ENCODE assay signal across 8 cellular contexts in the genomic region with DNA sequence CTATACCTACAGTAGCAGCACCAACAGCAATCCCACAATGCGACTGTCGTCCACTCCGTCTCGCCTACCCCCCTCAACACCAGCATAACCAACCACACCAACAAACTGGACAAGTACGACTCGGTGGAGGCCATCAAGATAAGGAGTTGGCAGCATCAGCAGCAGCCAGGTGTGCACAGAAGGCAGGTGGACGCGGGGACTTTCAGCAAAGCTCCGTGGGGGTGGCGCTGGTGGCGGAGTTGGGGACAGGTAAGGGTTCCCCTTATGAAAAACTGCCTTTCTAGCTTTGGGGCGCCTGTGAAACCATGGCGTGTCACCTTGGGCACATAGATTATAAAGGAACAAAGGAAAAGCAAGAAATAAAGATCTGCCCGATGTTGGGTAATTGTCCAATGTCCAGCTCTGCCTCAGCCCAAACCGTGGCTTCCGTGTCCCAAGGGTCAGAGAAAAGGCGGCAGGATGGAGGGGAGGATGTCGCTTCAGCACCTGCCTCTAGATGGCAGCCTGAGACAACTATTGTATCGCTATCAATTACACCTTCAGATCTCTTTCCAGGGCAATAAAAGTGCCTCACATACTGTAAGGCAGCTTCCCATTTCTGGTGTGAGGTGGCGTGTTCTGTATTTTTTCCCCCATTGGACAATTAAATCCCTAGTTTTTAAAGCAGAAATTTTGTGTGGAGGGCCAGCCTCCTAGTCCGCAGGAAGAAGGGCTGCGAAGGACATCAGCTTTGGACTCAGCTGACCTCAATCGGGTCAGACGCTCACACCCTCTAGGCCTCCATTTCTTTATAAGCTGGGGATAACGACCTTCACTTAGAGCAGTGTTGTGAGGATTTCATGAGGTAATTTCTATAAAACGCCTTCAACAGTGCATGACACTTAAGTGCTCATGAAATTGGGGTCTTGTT. TPM values are rescaled to one million over a fixed set of nuclear protein-coding genes. Genes with fewer than 3 reads are reported as not detected.
DNase-seq lines count a peak whose midpoint lies in the region; ATAC-seq and TF ChIP-seq lines count a peak whose summit lies in the region.

No MANE protein-coding gene starts in this region.

- peak overlapping the region in 1 of 2 donors; percentile 38 for H3K4me3 ChIP-seq in neuronal stem cell (ENCODE audit: low read length in 2 of 2)

- no peak overlapping the region for H2BK120ac ChIP-seq in neuronal stem cell (ENCODE audit: low read depth, low read length)

- no peak overlapping the region for H2BK5ac ChIP-seq in neuronal stem cell (ENCODE audit: low read length)

- no peak overlapping the region for H4K8ac ChIP-seq in neuronal stem cell (ENCODE audit: low read depth, low read length)

- H3K9me3 ChIP-seq in neuronal stem cell (replicated peaks in 1 of 2; ENCODE audit: control insufficient read depth in 2 of 2, insufficient read depth in 1 of 2, low read depth in 1 of 2, low read length in 2 of 2): no peaks in the 10 kb centered on the region

- H3K27ac Mint-ChIP-seq in Calu3 (ENCODE audit: unreplicated experiment): no peak overlapping the region
- no peak overlapping the region for H3K27ac Mint-ChIP-seq in activated CD4-positive, alpha-beta memory T cell treated with anti-CD3 and anti-CD28 coated beads for 36 hours

- no peak overlapping the region for H2AFZ ChIP-seq in neuronal stem cell (ENCODE audit: low read length)

- H3K36me3 ChIP-seq in neuronal stem cell (replicated peaks in 1 of 2; ENCODE audit: control insufficient read depth in 2 of 2, insufficient read depth in 2 of 2, low read length in 2 of 2): no peaks in the 10 kb centered on the region

- ATAC-seq in GM19395 (IDR thresholded peaks at IDR 0.05; ENCODE audit: unreplicated experiment) (peak; percentile 92), HG03457 (IDR thresholded peaks at IDR 0.05; ENCODE audit: unreplicated experiment) (peak; percentile 92), HG02970 (IDR thresholded peaks at IDR 0.05; ENCODE audit: low FRiP score, unreplicated experiment) (no peak)

- POLR2A ChIA-PET in activated CD4-positive, alpha-beta memory T cell treated with anti-CD3 and anti-CD28 coated beads for 36 hours (lab: Charles Lee): no interaction called here

- H3K18ac ChIP-seq in neuronal stem cell (ENCODE audit: low read length): no peak overlapping the region

- H3K14ac ChIP-seq in neuronal stem cell (ENCODE audit: low read length): no peak overlapping the region

- no peak overlapping the region for H3K4me2 ChIP-seq in neuronal stem cell (ENCODE audit: insufficient read depth, low read length, poor library complexity, severe bottlenecking)

- WGBS in neuronal stem cell (ENCODE audit: extremely low coverage in 2 of 2, insufficient read length in 2 of 2, insufficient replicate concordance in 1 of 2), 2 donors: no CpG with 5 or more reads among the region's 26 CpGs

- H4K91ac ChIP-seq in neuronal stem cell (ENCODE audit: low read depth, low read length, poor library complexity): no peak overlapping the region

- TF ChIP-seq CTCF in Calu3 (IDR thresholded peaks at IDR 0.05; ENCODE audit: unreplicated experiment): peak; percentile 78

- CTCF ChIA-PET in Calu3 (lab: Charles Lee): interaction anchor here (1.2 kb wide), 1 partner anchor 11 kb away, joined by 3 read pairs; no protein-coding TSS in a partner anchor
- CTCF ChIA-PET in activated CD4-positive, alpha-beta memory T cell treated with anti-CD3 and anti-CD28 coated beads for 36 hours (lab: Charles Lee): interaction anchor here (0.5 to 3.6 kb wide), 11 partner anchors 9 to 1435 kb away, joined by 3 to 31 read pairs (median 4); no protein-coding TSS in a partner anchor

- no TSS peak for BruUV-seq in Calu3 (replicated peaks; lab: Mats Ljungman, UMichigan)

- H3K79me1 ChIP-seq in neuronal stem cell (ENCODE audit: low read depth, low read length): peaks cover 2% of the 10 kb centered on the region

- intact Hi-C loops in Calu3 (cut with micrococcal nuclease; ENCODE audit: unreplicated experiment): loop anchor here (1.0 to 10.0 kb wide), 5 partner anchors 31 to 1280 kb away; no protein-coding TSS in a partner anchor
- intact Hi-C loops in activated CD4-positive, alpha-beta memory T cell treated with anti-CD3 and anti-CD28 coated beads for 36 hours (cut with micrococcal nuclease): loop anchor here (5.0 kb wide), 2 partner anchors 1280 to 1615 kb away; no protein-coding TSS in a partner anchor

- H3K23ac ChIP-seq in neuronal stem cell (ENCODE audit: low read depth, low read length, poor library complexity): no peak overlapping the region

- H3K9ac ChIP-seq in neuronal stem cell (ENCODE audit: low read depth, low read length, poor library complexity): no peak overlapping the region

- no peaks in the 10 kb centered on the region for H3K27me3 ChIP-seq in neuronal stem cell (ENCODE audit: control insufficient read depth in 3 of 3, insufficient read depth in 3 of 3, low read depth in 1 of 3, low read length in 3 of 3)

- H3K9me3 Mint-ChIP-seq in Calu3 (ENCODE audit: low read depth, unreplicated experiment): no peaks in the 10 kb centered on the region
- no peaks in the 10 kb centered on the region for H3K9me3 Mint-ChIP-seq in activated CD4-positive, alpha-beta memory T cell treated with anti-CD3 and anti-CD28 coated beads for 36 hours

- H2AK5ac ChIP-seq in neuronal stem cell (ENCODE audit: low read depth, low read length): peak overlapping the region; percentile 76

- no peak overlapping the region for H3K4me3 Mint-ChIP-seq in Calu3 (ENCODE audit: low read depth, unreplicated experiment)
- no peak overlapping the region for H3K4me3 Mint-ChIP-seq in activated CD4-positive, alpha-beta memory T cell treated with anti-CD3 and anti-CD28 coated beads for 36 hours

- H3K27ac ChIP-seq in neuronal stem cell (replicated peaks; ENCODE audit: low read length): no peak overlapping the region

- H3K4me1 Mint-ChIP-seq in Calu3 (ENCODE audit: low read depth, unreplicated experiment): no peaks in the 10 kb centered on the region
- H3K4me1 Mint-ChIP-seq in activated CD4-positive, alpha-beta memory T cell treated with anti-CD3 and anti-CD28 coated beads for 36 hours (ENCODE audit: low read depth): peaks cover 2% of the 10 kb centered on the region

- peak; percentile 70 for DNase-seq in Calu3
- DNase-seq in NCI-H446 treated with DMSO at 0.1 percent for 48 hours (lab: John Stamatoyannopoulos, UW): peak; percentile 10
- DNase-seq in activated CD4-positive, alpha-beta memory T cell treated with anti-CD3 and anti-CD28 coated beads for 36 hours: peak; percentile 54
- DNase-seq in fibroblast of peridontal ligament (ENCODE audit: extremely low read depth): peak; percentile 58
- DNase-seq in neuronal stem cell (ENCODE audit: low spot score): peak; percentile 58

- H3K4ac ChIP-seq in neuronal stem cell (ENCODE audit: low read length): no peak overlapping the region

- no peaks in the 10 kb centered on the region for H3K36me3 Mint-ChIP-seq in Calu3 (ENCODE audit: insufficient read depth, unreplicated experiment)
- H3K36me3 Mint-ChIP-seq in activated CD4-positive, alpha-beta memory T cell treated with anti-CD3 and anti-CD28 coated beads for 36 hours: no peaks in the 10 kb centered on the region

- H2BK15ac ChIP-seq in neuronal stem cell (ENCODE audit: low read length): peak overlapping the region; percentile 87

- no peak overlapping the region for H2BK12ac ChIP-seq in neuronal stem cell (ENCODE audit: low read length)

- no peaks in the 10 kb centered on the region for H3K4me1 ChIP-seq in neuronal stem cell (ENCODE audit: control insufficient read depth in 2 of 2, insufficient read depth in 1 of 2, low read depth in 1 of 2, low read length in 2 of 2)

- no peaks in the 10 kb centered on the region for H3K27me3 Mint-ChIP-seq in Calu3 (ENCODE audit: unreplicated experiment)
- peaks cover 8% of the 10 kb centered on the region for H3K27me3 Mint-ChIP-seq in activated CD4-positive, alpha-beta memory T cell treated with anti-CD3 and anti-CD28 coated beads for 36 hours

RNA-seq across cellular contexts. Expression of a gene that starts 58.8 kb away (rescaled TPM):
- 55.9 and 61.2 TPM in 2 replicates for total RNA-seq in Calu3 (2022)
- total RNA-seq in activated CD4-positive, alpha-beta memory T cell treated with anti-CD3 and anti-CD28 coated beads for 36 hours: 10 to 100 TPM; 45.2 to 47.1 TPM
- polyA plus RNA-seq in neuronal stem cell (2013, experiment 1 of 2): 33.5 TPM
- 34.6 TPM for polyA plus RNA-seq in neuronal stem cell (2013, experiment 2 of 2)

RNA-seq across cellular contexts. Expression of a gene that starts 58.9 kb away (rescaled TPM):
- total RNA-seq in Calu3 (2022): 11.0 and 13.5 TPM in 2 replicates
- total RNA-seq in activated CD4-positive, alpha-beta memory T cell treated with anti-CD3 and anti-CD28 coated beads for 36 hours: 1 to 10 TPM; 6.9 to 7.5 TPM
- 4.8 TPM for polyA plus RNA-seq in neuronal stem cell (2013, experiment 1 of 2)
- 5.0 TPM for polyA plus RNA-seq in neuronal stem cell (2013, experiment 2 of 2)

Comparison
In these comparisons a context has a peak if more than half of its experiments do, and no peak if none do; other contexts are left out.
1. DNase-seq: peak in every context shown above with its lines; median percentile 70 in Calu3; 58 in fibroblast of peridontal ligament; 58 in neuronal stem cell; 54 in activated CD4-positive, alpha-beta memory T cell treated with anti-CD3 and anti-CD28 coated beads for 36 hours; 10 in NCI-H446 treated with DMSO at 0.1 percent for 48 hours.